Comparison of ENCODE assay signal across 29 cellular contexts in the genomic region with DNA sequence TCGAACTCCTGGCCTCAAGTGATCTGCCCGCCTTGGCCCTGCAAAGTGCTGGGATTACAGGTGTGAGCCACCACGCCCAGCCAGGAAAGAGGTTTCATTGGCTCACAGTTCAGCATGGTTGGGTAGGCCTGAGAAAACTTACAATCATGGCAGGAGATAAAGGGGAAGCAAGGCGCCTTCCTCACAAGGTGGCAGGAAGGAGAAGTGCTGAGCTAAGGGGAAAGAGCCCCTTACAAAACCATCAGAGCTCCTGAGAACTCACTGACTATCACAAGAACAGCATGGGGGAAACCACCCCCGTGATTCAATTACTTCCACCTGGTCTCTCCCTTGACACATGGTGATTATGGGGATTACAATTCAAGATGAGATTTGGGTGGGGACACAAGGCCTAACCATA.
"Had no signal": no experiment of that assay in that cellular context is flagged by ENCODE, and none has a peak within 500 bp of the region (broad histone marks: within the 10 kb centered on the region; RNA-seq: fewer than 3 reads in every experiment).

No MANE protein-coding gene starts in this region.

- ATAC-seq: activated CD4-positive, alpha-beta T cell treated with anti-CD3 and anti-CD28 coated beads for 36 hours; activated CD8-positive, alpha-beta memory T cell treated with anti-CD3 and anti-CD28 coated beads, Interleukin-2, amount 10 ng/mL, durations not matched to agents 7 days and 5 days; activated CD8-positive, alpha-beta T cell treated with anti-CD3 and anti-CD28 coated beads, Interleukin-2, amount 10 ng/mL, durations not matched to agents 7 days and 5 days; activated naive CD4-positive, alpha-beta T cell treated with anti-CD3 and anti-CD28 coated beads, Interleukin-2, amount 50 U/mL, for 72 hours; esophagus mucosa; foreskin keratinocyte; gastrocnemius medialis; heart left ventricle had no signal

- H3K4me3 ChIP-seq: ascending aorta, breast epithelium, cardiac muscle cell, colonic mucosa, dorsolateral prefrontal cortex, gastrocnemius medialis, heart left ventricle had no signal

- H3K36me3 ChIP-seq: ascending aorta, breast epithelium, cardiac muscle cell, colonic mucosa, gastrocnemius medialis, heart left ventricle had no signal

- H3K4me1 ChIP-seq: ascending aorta, breast epithelium, colonic mucosa, foreskin keratinocyte, gastrocnemius medialis, heart left ventricle had no signal

- H3K27ac ChIP-seq: ascending aorta, breast epithelium, cardiac muscle cell, colonic mucosa, dorsolateral prefrontal cortex, foreskin keratinocyte, gastrocnemius medialis, heart left ventricle had no signal

- H3K9me3 ChIP-seq: ascending aorta, colonic mucosa, gastrocnemius medialis had no signal

- H3K27me3 ChIP-seq: ascending aorta, breast epithelium, cardiac muscle cell, colonic mucosa, foreskin keratinocyte, gastrocnemius medialis had no signal

- DNase-seq: activated CD4-positive, alpha-beta memory T cell treated with anti-CD3 and anti-CD28 coated beads for 36 hours; activated CD4-positive, alpha-beta T cell treated with anti-CD3 and anti-CD28 coated beads for 36 hours; activated CD4-positive, alpha-beta T cell treated with anti-CD3 and anti-CD28 coated beads, Interleukin-2, amount 10 ng/mL, durations not matched to agents 24 days and 14 days; activated CD4-positive, CD25-positive, alpha-beta regulatory T cell; activated CD4-positive, CD25-positive, alpha-beta regulatory T cell treated with anti-CD3 and anti-CD28 coated beads, Interleukin-2, amount 50 U/mL, for 72 hours; activated CD8-positive, alpha-beta memory T cell treated with anti-CD3 and anti-CD28 coated beads, Interleukin-2, amount 10 ng/mL, durations not matched to agents 7 days and 5 days; activated CD8-positive, alpha-beta memory T cell treated with anti-CD3 and anti-CD28 coated beads, Interleukin-2, amount 50 U/mL, for 4 hours; activated CD8-positive, alpha-beta T cell treated with anti-CD3 and anti-CD28 coated beads, Interleukin-2, amount 10 ng/mL, durations not matched to agents 7 days and 5 days; activated effector memory CD4-positive, alpha-beta T cell treated with anti-CD3 and anti-CD28 coated beads, Interleukin-2, amount 50 U/mL, for 16 hours; activated naive CD4-positive, alpha-beta T cell treated with anti-CD3 and anti-CD28 coated beads, Interleukin-2, amount 10 ng/mL, durations not matched to agents 7 days and 5 days; activated naive CD8-positive, alpha-beta T cell treated with anti-CD3 and anti-CD28 coated beads, Interleukin-2, amount 10 ng/mL, durations not matched to agents 7 days and 5 days; activated T-cell treated with anti-CD3 and anti-CD28 coated beads, Interleukin-2, amount 50 U/mL, for 1 hour; activated T-cell treated with anti-CD3 and anti-CD28 coated beads, Interleukin-2, amount 50 U/mL, for 48 hours; central memory CD4-positive, alpha-beta T cell; cerebellar nuclear complex; colonic mucosa; dorsolateral prefrontal cortex; effector memory CD4-positive, alpha-beta T cell; endodermal cell; foreskin keratinocyte; gastrocnemius medialis; glutamatergic neuron; heart left ventricle; T-helper 2 cell had no signal
